Comparison of ENCODE assay signal across 1 cellular context in the genomic region with DNA sequence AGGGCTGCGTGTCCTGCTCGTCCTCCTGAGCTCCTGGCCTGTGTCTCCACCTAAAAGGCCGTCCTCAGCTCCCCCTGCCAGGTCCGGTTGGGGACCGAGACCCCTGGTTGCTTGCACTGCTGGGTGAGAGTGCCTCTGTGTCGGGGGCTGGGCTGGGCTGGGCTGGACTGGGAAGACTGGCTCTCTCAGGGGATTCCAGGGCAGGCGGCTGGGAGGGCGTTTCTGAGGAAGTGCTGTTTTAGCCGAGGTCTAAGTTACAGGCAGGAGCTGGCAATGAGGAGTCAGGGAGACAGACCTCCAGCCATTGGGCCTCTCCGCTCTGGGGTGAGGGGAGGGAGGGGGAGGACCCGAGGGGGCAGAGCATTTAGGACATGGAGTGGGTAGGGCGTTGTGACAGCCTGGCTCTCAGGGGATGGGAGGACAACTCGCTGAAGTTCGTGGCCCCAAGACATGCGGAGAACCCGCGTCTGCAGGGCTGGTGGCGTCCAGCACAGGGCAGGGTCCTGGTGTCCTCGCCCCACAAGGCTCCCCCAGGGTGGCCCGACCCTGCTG.
TF ChIP-seq lines count a peak whose summit lies in the region.

No MANE protein-coding gene starts in this region.

TF ChIP-seq in IMR-90, 13 proteins besides CTCF, POLR2A, EP300 and RAD21 (continued from another document):
- TF ChIP-seq MXI1 (IDR thresholded peaks at IDR 0.05; ENCODE audit: borderline replicate concordance, low read depth, low read length), result no peak
- TF ChIP-seq BHLHE40 (IDR thresholded peaks at IDR 0.05; ENCODE audit: low read depth, low read length), result no peak
- no peak for TF ChIP-seq MAFK (IDR thresholded peaks at IDR 0.05; ENCODE audit: low read depth, low read length)
- TF ChIP-seq, protein P1, sequence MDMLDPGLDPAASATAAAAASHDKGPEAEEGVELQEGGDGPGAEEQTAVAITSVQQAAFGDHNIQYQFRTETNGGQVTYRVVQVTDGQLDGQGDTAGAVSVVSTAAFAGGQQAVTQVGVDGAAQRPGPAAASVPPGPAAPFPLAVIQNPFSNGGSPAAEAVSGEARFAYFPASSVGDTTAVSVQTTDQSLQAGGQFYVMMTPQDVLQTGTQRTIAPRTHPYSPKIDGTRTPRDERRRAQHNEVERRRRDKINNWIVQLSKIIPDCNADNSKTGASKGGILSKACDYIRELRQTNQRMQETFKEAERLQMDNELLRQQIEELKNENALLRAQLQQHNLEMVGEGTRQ (IDR thresholded peaks at IDR 0.05; ENCODE audit: low read depth, low read length), result no peak
- TF ChIP-seq CHD1 (IDR thresholded peaks at IDR 0.05; ENCODE audit: low read depth, low read length), result no peak
- TF ChIP-seq SMC3 (IDR thresholded peaks at IDR 0.05; ENCODE audit: low read depth, low read length), result no peak
